43 cellular contexts compared by ENCODE assay signal in genomic region chr11:32149748-32150147, GRCh38.
"Had no signal": no experiment of that assay in that cellular context is flagged by ENCODE, and none has a peak within 500 bp of the region (broad histone marks: within the 10 kb centered on the region; RNA-seq: fewer than 3 reads in every experiment).

No MANE protein-coding gene starts in this region.

- H3K36me3 ChIP-seq: MG63, Peyer's patch had no signal

- H3K4me3 ChIP-seq: MG63, Peyer's patch had no signal

- H3K27ac Mint-ChIP-seq: activated B cell treated with CpG ODN at 0.5 μM for 24 hours; activated CD4-positive, alpha-beta memory T cell treated with anti-CD3 and anti-CD28 coated beads for 36 hours; activated naive CD4-positive, alpha-beta T cell treated with anti-CD3 and anti-CD28 coated beads, Interleukin-2, amount 10 ng/mL, durations not matched to agents 7 days and 5 days; activated naive CD8-positive, alpha-beta T cell; activated naive CD8-positive, alpha-beta T cell treated with anti-CD3 and anti-CD28 coated beads, Interleukin-2, amount 50 U/mL, for 24 hours; activated T-helper 1 cell treated with anti-CD3 and anti-CD28 coated beads, Interleukin-12 subunit alpha, Interleukin-12 subunit beta, Interleukin-2, Interleukin-4 antibody, amounts not matched to agents 30 ng/mL and 10 ng/mL and 1 ng/mL, durations not matched to agents 14 hours and 24 hours and 36 hours; brain had no signal

- H3K4me1 Mint-ChIP-seq: activated B cell treated with CpG ODN at 0.5 μM for 24 hours, brain had no signal

- H3K27ac ChIP-seq: Peyer's patch, RWPE1, VCaP had no signal

- H3K4me3 Mint-ChIP-seq: activated B cell treated with CpG ODN at 0.5 μM for 24 hours; activated CD4-positive, alpha-beta memory T cell treated with anti-CD3 and anti-CD28 coated beads for 36 hours; activated naive CD4-positive, alpha-beta T cell treated with anti-CD3 and anti-CD28 coated beads, Interleukin-2, amount 10 ng/mL, durations not matched to agents 7 days and 5 days; activated naive CD8-positive, alpha-beta T cell; activated naive CD8-positive, alpha-beta T cell treated with anti-CD3 and anti-CD28 coated beads, Interleukin-2, amount 50 U/mL, for 24 hours; activated T-cell treated with anti-CD3 and anti-CD28 coated beads, Interleukin-2, amount 50 U/mL, for 4 hours; activated T-helper 1 cell treated with anti-CD3 and anti-CD28 coated beads, Interleukin-12 subunit alpha, Interleukin-12 subunit beta, Interleukin-2, Interleukin-4 antibody, amounts not matched to agents 30 ng/mL and 10 ng/mL and 1 ng/mL, durations not matched to agents 14 hours and 24 hours and 36 hours; brain had no signal

- H3K27me3 ChIP-seq: MG63, Peyer's patch had no signal

- ATAC-seq: activated naive CD8-positive, alpha-beta T cell treated with anti-CD3 and anti-CD28 coated beads, Interleukin-2, amount 50 U/mL, for 24 hours; activated T-cell treated with anti-CD3 and anti-CD28 coated beads, Interleukin-2, amount 50 U/mL, for 4 hours; PC-3; Right ventricle myocardium inferior; SK-N-SH treated with all-trans-retinoic acid at 6 μM for 48 hours had no signal

- H3K4me1 ChIP-seq: Peyer's patch had no signal

- H3K27me3 Mint-ChIP-seq: brain had no signal

- H3K36me3 Mint-ChIP-seq: activated CD4-positive, alpha-beta memory T cell treated with anti-CD3 and anti-CD28 coated beads for 36 hours; activated naive CD4-positive, alpha-beta T cell treated with anti-CD3 and anti-CD28 coated beads, Interleukin-2, amount 10 ng/mL, durations not matched to agents 7 days and 5 days; activated naive CD8-positive, alpha-beta T cell; brain had no signal

- DNase-seq: activated B cell treated with CpG ODN at 0.5 μM for 24 hours; activated CD4-positive, alpha-beta memory T cell treated with anti-CD3 and anti-CD28 coated beads for 36 hours; activated CD4-positive, alpha-beta T cell treated with anti-CD3 and anti-CD28 coated beads for 4 hours; activated CD4-positive, alpha-beta T cell treated with anti-CD3 and anti-CD28 coated beads, Interleukin-2, amount 50 U/mL, for 1 hour; activated CD4-positive, CD25-positive, alpha-beta regulatory T cell treated with anti-CD3 and anti-CD28 coated beads, Interleukin-2, amount 50 U/mL, for 72 hours; activated CD8-positive, alpha-beta memory T cell treated with anti-CD3 and anti-CD28 coated beads, Interleukin-2, amount 50 U/mL, for 4 hours; activated gamma-delta T cell treated with Interleukin-2 at 50 U/mL for 16 hours; activated naive CD4-positive, alpha-beta T cell treated with anti-CD3 and anti-CD28 coated beads, Interleukin-2, amount 10 ng/mL, durations not matched to agents 7 days and 5 days; activated naive CD8-positive, alpha-beta T cell treated with anti-CD3 and anti-CD28 coated beads, Interleukin-2, amount 50 U/mL, for 24 hours; activated T-cell treated with anti-CD3 and anti-CD28 coated beads for 4 hours; activated T-cell treated with anti-CD3 and anti-CD28 coated beads, Interleukin-2, amount 50 U/mL, for 4 hours; anterior cingulate cortex; caudate nucleus; cerebellar nuclear complex; Kasumi-1; KG1; MG63; NCI-H1048; NCI-H1105 treated with DMSO at 0.1 percent for 48 hours; NCI-H1436; NCI-H1694; NCI-H1930; NCI-H2081 treated with DMSO at 0.1 percent for 48 hours; NCI-H2227 treated with DMSO at 0.1 percent for 48 hours; NCI-H446; NCI-H510A treated with DMSO at 0.1 percent for 48 hours; NCI-H526 treated with DMSO at 0.1 percent for 48 hours; NCI-H82; NK-92 treated with Interleukin-12 subunit alpha and Interleukin-12 subunit beta, amount 100 ng/mL, for 24 hours; PC-3; Peyer's patch; SIG-M5; SW 1271; T-helper 1 cell; T-helper 2 cell; T-helper 9 cell had no signal

- H3K9me3 ChIP-seq: MG63, Peyer's patch had no signal

- H3K9me3 Mint-ChIP-seq: activated B cell treated with CpG ODN at 0.5 μM for 24 hours; activated CD4-positive, alpha-beta memory T cell treated with anti-CD3 and anti-CD28 coated beads for 36 hours; activated naive CD4-positive, alpha-beta T cell treated with anti-CD3 and anti-CD28 coated beads, Interleukin-2, amount 10 ng/mL, durations not matched to agents 7 days and 5 days; activated naive CD8-positive, alpha-beta T cell treated with anti-CD3 and anti-CD28 coated beads, Interleukin-2, amount 50 U/mL, for 24 hours; activated T-cell treated with anti-CD3 and anti-CD28 coated beads, Interleukin-2, amount 50 U/mL, for 4 hours had no signal
